In genomic region chr20:19682249-19682648, GRCh38 we compare ENCODE assay signal across 1 cellular context.
TF ChIP-seq lines count a peak whose summit lies in the region.

No MANE protein-coding gene starts in this region.

TF ChIP-seq in GM12878, 131 proteins besides CTCF, POLR2A, EP300 and RAD21 (continued from another document):
- TF ChIP-seq NBN (IDR thresholded peaks at IDR 0.05) (no peak), ESRRA (IDR thresholded peaks at IDR 0.05; ENCODE audit: low read length) (no peak), EED (IDR thresholded peaks at IDR 0.05; ENCODE audit: low read depth) (no peak), GATAD2B (conservative IDR thresholded peaks at IDR 0.05; ENCODE audit: low read depth) (no peak), YBX1 (IDR thresholded peaks at IDR 0.05) (no peak), USF2 (IDR thresholded peaks at IDR 0.05; ENCODE audit: borderline replicate concordance, low read depth, low read length) (no peak), RBBP5 (conservative IDR thresholded peaks at IDR 0.05) (no peak), IRF4 (IDR thresholded peaks at IDR 0.05; ENCODE audit: low read depth, low read length) (no peak), KAT2A (conservative IDR thresholded peaks at IDR 0.05; ENCODE audit: control insufficient read depth, low read depth, low read length) (no peak), ZNF274 (IDR thresholded peaks at IDR 0.05; ENCODE audit: insufficient read depth, insufficient read length) (no peak), SIN3A (IDR thresholded peaks at IDR 0.05; ENCODE audit: low read depth, low read length) (no peak), ZNF622 (IDR thresholded peaks at IDR 0.05) (no peak), TCF3 (IDR thresholded peaks at IDR 0.05; ENCODE audit: borderline replicate concordance, insufficient read depth, low read depth, low read length) (no peak), SKIL (IDR thresholded peaks at IDR 0.05; ENCODE audit: low read depth, poor library complexity, severe bottlenecking) (no peak), E2F4 (IDR thresholded peaks at IDR 0.05; ENCODE audit: low read depth, low read length) (no peak), ZNF24 (IDR thresholded peaks at IDR 0.05) (no peak), RELA (IDR thresholded peaks at IDR 0.05; ENCODE audit: borderline replicate concordance, partially characterized antibody) (no peak), PRDM15 (CRISPR knock-in tag; IDR thresholded peaks at IDR 0.05) (no peak)
